2 cellular contexts compared by ENCODE assay signal in genomic region chr16:25148568-25149215, GRCh38.
A peak's percentile ranks its signal among the peaks of the same experiment; 100 is the strongest.
TF ChIP-seq lines count a peak whose summit lies in the region.

No MANE protein-coding gene starts in this region.

TF ChIP-seq in GM23338, 12 proteins besides CTCF, POLR2A, EP300 and RAD21:
- no peak for TF ChIP-seq ZNF114 (CRISPR knock-in tag; IDR thresholded peaks at IDR 0.05)
- no peak for TF ChIP-seq JUNB (IDR thresholded peaks at IDR 0.05; ENCODE audit: unreplicated experiment)
- no peak for TF ChIP-seq CREB1 (CRISPR knock-in tag; IDR thresholded peaks at IDR 0.05; ENCODE audit: low read depth)
- TF ChIP-seq EZH2phosphoT487 (IDR thresholded peaks at IDR 0.05; ENCODE audit: unreplicated experiment), result no peak

TF ChIP-seq in neural cell, 6 proteins besides CTCF, POLR2A, EP300 and RAD21:
- peak; percentile 18 for TF ChIP-seq POLR2AphosphoS5 (IDR thresholded peaks at IDR 0.05)
- TF ChIP-seq REST (IDR thresholded peaks at IDR 0.05; ENCODE audit: borderline replicate concordance), result no peak
